Comparison of ENCODE assay signal across 1 cellular context in genomic region chr20:62668441-62669027, GRCh38.
A peak's percentile ranks its signal among the peaks of the same experiment; 100 is the strongest.
TF ChIP-seq lines count a peak whose summit lies in the region.

No MANE protein-coding gene starts in this region.

TF ChIP-seq in K562, 482 proteins besides CTCF, POLR2A, EP300 and RAD21 (continued from another document):
- TF ChIP-seq DEAF1 (CRISPR knock-in tag; IDR thresholded peaks at IDR 0.05) (peak; percentile 88), MYNN (IDR thresholded peaks at IDR 0.05) (peak; percentile 54; the same call in 1 of the 2 replicates), MYNN (CRISPR knock-in tag; IDR thresholded peaks at IDR 0.05) (no peak), CTBP1 (IDR thresholded peaks at IDR 0.05; ENCODE audit: borderline replicate concordance) (peak; percentile 22; the same call in 1 of the 2 replicates), ZNF695 (CRISPR knock-in tag; IDR thresholded peaks at IDR 0.05) (no peak), RFX7 (CRISPR knock-in tag; IDR thresholded peaks at IDR 0.05) (no peak), ZNF395 (CRISPR knock-in tag; IDR thresholded peaks at IDR 0.05) (no peak), XRCC5 (IDR thresholded peaks at IDR 0.05; ENCODE audit: low read depth, low read length) (peak; percentile 29; the same call in 1 of the 2 replicates), GATAD2A (IDR thresholded peaks at IDR 0.05) (no peak), GATAD2B (IDR thresholded peaks at IDR 0.05; ENCODE audit: borderline replicate concordance) (no peak), GMEB1 (CRISPR knock-in tag; IDR thresholded peaks at IDR 0.05) (no peak), ATF1 (CRISPR knock-in tag; IDR thresholded peaks at IDR 0.05) (no peak), ATF1 (tag; IDR thresholded peaks at IDR 0.05) (no peak), TAF9B (IDR thresholded peaks at IDR 0.05; ENCODE audit: partially characterized antibody) (no peak), FOXP4 (CRISPR knock-in tag; IDR thresholded peaks at IDR 0.05; ENCODE audit: borderline replicate concordance) (no peak), RB1 (IDR thresholded peaks at IDR 0.05; ENCODE audit: low read depth) (peak; percentile 68; the same call in 1 of the 2 replicates), ZNF780A (CRISPR knock-in tag; IDR thresholded peaks at IDR 0.05) (no peak), MYC (IDR thresholded peaks at IDR 0.05; ENCODE audit: low read depth, low read length) (peak; percentile 29; the same call in 1 of the 2 replicates), MYC (CRISPR knock-in tag; IDR thresholded peaks at IDR 0.05; ENCODE audit: borderline replicate concordance, low read depth) (no peak), LCOR (CRISPR knock-in tag; IDR thresholded peaks at IDR 0.05) (no peak), MBD1 (CRISPR knock-in tag; IDR thresholded peaks at IDR 0.05) (0 out of 2 replicates have a peak, but pooled peaks have one; percentile 35), BHLHE40 (IDR thresholded peaks at IDR 0.05; ENCODE audit: low read length) (0 out of 2 replicates have a peak, but pooled peaks have one; percentile 23), NCOR1 (IDR thresholded peaks at IDR 0.05) (no peak), MAZ (CRISPR knock-in tag; conservative IDR thresholded peaks at IDR 0.05 in 1 of 2, IDR thresholded peaks at IDR 0.05 in 1 of 2) (peak in 1 of 2 experiments; percentile 52; a peak in 1 of 4 replicates), ZNF696 (CRISPR knock-in tag; conservative IDR thresholded peaks at IDR 0.05) (no peak), BDP1 (IDR thresholded peaks at IDR 0.05; ENCODE audit: insufficient read depth, insufficient read length) (no peak), U2AF2 (optimal IDR thresholded peaks at IDR 0.05; ENCODE audit: low read depth, low read length) (no peak), SREBF1 (IDR thresholded peaks at IDR 0.05; ENCODE audit: borderline replicate concordance, low read depth, low read length) (no peak), STAT5B (CRISPR knock-in tag; IDR thresholded peaks at IDR 0.05) (no peak), CBFB (CRISPR knock-in tag; IDR thresholded peaks at IDR 0.05) (0 out of 2 replicates have a peak, but pooled peaks have one; percentile 36), GABPB2 (CRISPR knock-in tag; conservative IDR thresholded peaks at IDR 0.05) (no peak), KAT8 (IDR thresholded peaks at IDR 0.05; ENCODE audit: low read depth) (no peak), TRIM25 (IDR thresholded peaks at IDR 0.05; ENCODE audit: borderline replicate concordance) (no peak), ARID2 (IDR thresholded peaks at IDR 0.05) (peak; percentile 81; the same call in 1 of the 2 replicates), KHSRP (IDR thresholded peaks at IDR 0.05) (no peak)
